Comparison of ENCODE assay signal across 14 cellular contexts in the genomic region with DNA sequence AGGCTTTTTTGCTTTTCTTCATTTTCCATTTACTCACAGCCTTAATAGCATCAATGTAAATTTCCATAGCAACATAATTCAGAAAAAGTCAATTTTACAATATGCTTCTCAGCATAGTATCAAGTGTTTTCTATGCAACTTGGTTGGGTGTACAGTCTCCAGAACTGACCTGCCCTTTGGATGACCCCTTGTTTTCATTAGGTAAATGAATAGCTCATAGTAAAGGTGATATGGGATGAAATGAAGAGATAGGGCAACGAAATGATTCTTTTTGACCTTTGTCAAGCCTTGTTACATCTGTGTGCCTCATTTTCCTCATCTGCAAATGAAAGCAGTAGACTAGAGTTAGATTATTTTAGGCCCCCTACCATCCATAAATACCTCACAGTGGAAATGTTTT.
A peak's percentile ranks its signal among the peaks of the same experiment; 100 is the strongest.
DNase-seq lines count a peak whose midpoint lies in the region; ATAC-seq and TF ChIP-seq lines count a peak whose summit lies in the region.
"Had no signal": no experiment of that assay in that cellular context is flagged by ENCODE, and none has a peak within 500 bp of the region (broad histone marks: within the 10 kb centered on the region; RNA-seq: fewer than 3 reads in every experiment).

No MANE protein-coding gene starts in this region.

- H4K20me1 ChIP-seq in OCI-LY3 (ENCODE audit: insufficient read depth, low read length) (no peaks in the 10 kb centered on the region), SU-DHL-6 (ENCODE audit: low read depth, low read length) (no peaks in the 10 kb centered on the region)

- no peak overlapping the region for H3K27ac ChIP-seq in OCI-LY3 (ENCODE audit: low read length)
- no peak overlapping the region for H3K27ac ChIP-seq in SU-DHL-6 (ENCODE audit: low read depth, low read length)

- H3F3A ChIP-seq in SU-DHL-6 (ENCODE audit: insufficient read depth) = no peaks in the 10 kb centered on the region

- H3K36me3 ChIP-seq in OCI-LY3 (replicated peaks; ENCODE audit: low read depth, low read length) (no peaks in the 10 kb centered on the region), SU-DHL-6 (ENCODE audit: low read length) (no peaks in the 10 kb centered on the region)
- H3K36me3 ChIP-seq: HAP-1 had no signal

- H3K4me2 ChIP-seq in OCI-LY3 (ENCODE audit: low read length) = no peak overlapping the region
- no peak overlapping the region for H3K4me2 ChIP-seq in SU-DHL-6 (ENCODE audit: low read depth, low read length, poor library complexity, severe bottlenecking)

- no peak overlapping the region for H3K9ac ChIP-seq in OCI-LY3 (ENCODE audit: low read length)
- H3K9ac ChIP-seq in SU-DHL-6 (ENCODE audit: low read length) = no peak overlapping the region

- H3K4me3 ChIP-seq in OCI-LY3 (ENCODE audit: low read length) = no peak overlapping the region
- H3K4me3 ChIP-seq in SU-DHL-6 (ENCODE audit: insufficient read depth, low read length, poor library complexity, severe bottlenecking) = no peak overlapping the region
- H3K4me3 ChIP-seq: HAP-1 had no signal

- ATAC-seq in left lobe of liver (peak; percentile 80), HG03342 (IDR thresholded peaks at IDR 0.05; ENCODE audit: unreplicated experiment) (no peak)

- H3K9me2 ChIP-seq in SU-DHL-6 (replicated peaks; ENCODE audit: insufficient read depth, low read length) = no peaks in the 10 kb centered on the region

- H3K79me2 ChIP-seq in OCI-LY3 (ENCODE audit: low read length) (no peaks in the 10 kb centered on the region), SU-DHL-6 (ENCODE audit: insufficient read depth, low read length) (no peaks in the 10 kb centered on the region)

- DNase-seq in left lobe of liver (ENCODE audit: low spot score) (no peak), hypothalamus (lab: John Stamatoyannopoulos, UW) (no peak), UCSD-AML1 (lab: John Stamatoyannopoulos, UW; ENCODE audit: unreplicated experiment) (no peak)
- DNase-seq: C1 segment of cervical spinal cord; Caco-2; CD4-positive, alpha-beta memory T cell; DMS153; DND-41; GOT3; HFFc6 had no signal

- H3K9me3 ChIP-seq in OCI-LY3 (ENCODE audit: insufficient read depth, low read length) (no peaks in the 10 kb centered on the region), SU-DHL-6 (ENCODE audit: insufficient read depth, low read length) (0 out of 2 replicates have a peak, but pooled peaks cover 5% of the 10 kb centered on the region)
- H3K9me3 ChIP-seq: Caco-2, HAP-1 had no signal

- no peak for TF ChIP-seq CTCF in OCI-LY3 (IDR thresholded peaks at IDR 0.05; ENCODE audit: low read depth, low read length)
- TF ChIP-seq CTCF in SU-DHL-6 (IDR thresholded peaks at IDR 0.05; ENCODE audit: insufficient read depth, low read length, poor library complexity, severe bottlenecking) = no peak

- no peaks in the 10 kb centered on the region for H3K4me1 ChIP-seq in OCI-LY3 (ENCODE audit: low read length)
- H3K4me1 ChIP-seq: HAP-1 had no signal

- H2AFZ ChIP-seq in OCI-LY3 (ENCODE audit: low read depth, low read length) (0 out of 2 replicates have a peak overlapping the region, but pooled peaks have one; percentile 21), SU-DHL-6 (ENCODE audit: low read depth, low read length, severe bottlenecking) (peak overlapping the region; percentile 9)

- H3K27me3 ChIP-seq in OCI-LY3 (ENCODE audit: low read depth, low read length) (no peaks in the 10 kb centered on the region), SU-DHL-6 (ENCODE audit: low read length) (no peaks in the 10 kb centered on the region)
